Comparison of ENCODE assay signal across 1 cellular context in the genomic region with DNA sequence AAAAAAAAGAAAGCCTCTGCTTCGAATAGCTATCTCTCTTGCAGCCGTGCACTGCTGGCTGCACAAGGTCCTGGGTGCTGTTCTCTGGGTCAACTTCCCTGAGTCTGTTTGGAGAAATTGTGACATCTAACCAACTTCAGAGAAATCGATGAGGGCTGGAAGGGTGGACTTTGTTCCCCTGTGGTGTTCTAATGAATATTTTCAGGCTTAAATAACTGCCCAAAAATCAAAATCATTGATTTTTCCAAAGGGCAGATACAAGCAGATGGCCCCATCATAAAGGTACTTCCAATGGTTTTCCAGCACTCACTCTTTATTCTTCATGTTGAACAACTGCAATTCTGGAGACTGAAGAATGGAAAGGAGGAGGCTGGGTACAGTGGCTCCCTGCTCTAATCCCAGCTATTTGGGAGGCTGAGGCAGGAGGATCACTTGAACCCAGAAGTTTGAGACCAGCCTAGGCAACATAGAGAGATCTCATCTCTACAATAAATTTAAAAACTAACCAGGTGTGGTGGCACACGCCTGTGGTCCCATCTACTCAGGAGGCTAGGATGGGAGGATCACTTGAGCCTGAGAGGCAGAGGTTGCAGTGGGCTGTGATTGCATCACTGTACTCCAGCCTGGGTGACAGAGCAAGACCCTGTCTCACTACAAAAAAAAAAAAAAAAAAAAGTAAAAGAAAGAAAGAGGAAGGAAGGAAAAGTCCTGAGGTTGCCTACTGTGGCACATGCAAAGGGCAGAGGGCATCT.
TF ChIP-seq lines count a peak whose summit lies in the region.

No MANE protein-coding gene starts in this region.

TF ChIP-seq in HepG2, 621 proteins besides CTCF, POLR2A, EP300 and RAD21 (continued from another document):
- TF ChIP-seq SNAPC4 (CRISPR knock-in tag; IDR thresholded peaks at IDR 0.05): no peak
- no peak for TF ChIP-seq NFYC (CRISPR knock-in tag; IDR thresholded peaks at IDR 0.05)
- peak; percentile 78 for TF ChIP-seq ZSCAN21 (CRISPR knock-in tag; IDR thresholded peaks at IDR 0.05; ENCODE audit: borderline replicate concordance)
- peak; percentile 31; the same call in 1 of the 2 replicates for TF ChIP-seq RBAK (CRISPR knock-in tag; IDR thresholded peaks at IDR 0.05)
- no peak for TF ChIP-seq MTF1 (CRISPR knock-in tag; IDR thresholded peaks at IDR 0.05)
- TF ChIP-seq RBM22 (optimal IDR thresholded peaks at IDR 0.05; ENCODE audit: low read length): no peak
- 0 out of 2 replicates have a peak, but pooled peaks have one; percentile 17 for TF ChIP-seq NFYB (CRISPR knock-in tag; IDR thresholded peaks at IDR 0.05)
- TF ChIP-seq NFE2L1 (CRISPR knock-in tag; IDR thresholded peaks at IDR 0.05; ENCODE audit: borderline replicate concordance): no peak
- no peak for TF ChIP-seq SRSF9 (IDR thresholded peaks at IDR 0.05; ENCODE audit: borderline replicate concordance, insufficient read depth, low read depth, low read length, poor library complexity, severe bottlenecking)
- TF ChIP-seq ZNF501 (CRISPR knock-in tag; IDR thresholded peaks at IDR 0.05): peak; percentile 39; the same call in 1 of the 2 replicates
- peak; percentile 61; the same call in 1 of the 2 replicates for TF ChIP-seq KDM5B (CRISPR knock-in tag; IDR thresholded peaks at IDR 0.05; ENCODE audit: borderline replicate concordance)
- 0 out of 2 replicates have a peak, but pooled peaks have one; percentile 69 for TF ChIP-seq ERF (CRISPR knock-in tag; IDR thresholded peaks at IDR 0.05)
- TF ChIP-seq REXO4 (CRISPR knock-in tag; IDR thresholded peaks at IDR 0.05; ENCODE audit: borderline replicate concordance): no peak
- no peak for TF ChIP-seq RFX3 (CRISPR knock-in tag; IDR thresholded peaks at IDR 0.05)
- peak; percentile 96 for TF ChIP-seq MIXL1 (CRISPR knock-in tag; IDR thresholded peaks at IDR 0.05)
- no peak for TF ChIP-seq CREB3 (CRISPR knock-in tag; IDR thresholded peaks at IDR 0.05)
- TF ChIP-seq RNF2 (conservative IDR thresholded peaks at IDR 0.05; ENCODE audit: low read depth): no peak
- peak; percentile 87 for TF ChIP-seq FOXO1 (CRISPR knock-in tag; IDR thresholded peaks at IDR 0.05)
- TF ChIP-seq HDAC1 (CRISPR knock-in tag; IDR thresholded peaks at IDR 0.05): peak; percentile 89
